ENCODE assay signal across 26 cellular contexts in genomic region chr12:105798249-105798835, GRCh38.
"Had no signal": no experiment of that assay in that cellular context is flagged by ENCODE, and none has a peak within 500 bp of the region (broad histone marks: within the 10 kb centered on the region; RNA-seq: fewer than 3 reads in every experiment).

No MANE protein-coding gene starts in this region.

- H3K36me3 ChIP-seq: ascending aorta had no signal

- H3K4me3 ChIP-seq: ascending aorta, body of pancreas, SK-N-MC had no signal

- H3K4me1 ChIP-seq: ascending aorta, body of pancreas had no signal

- H3K27me3 ChIP-seq: ascending aorta, body of pancreas had no signal

- DNase-seq: activated CD4-positive, alpha-beta T cell treated with anti-CD3 and anti-CD28 coated beads for 36 hours; activated CD4-positive, alpha-beta T cell treated with anti-CD3 and anti-CD28 coated beads, Interleukin-2, amount 50 U/mL, for 4 hours; activated CD8-positive, alpha-beta memory T cell treated with anti-CD3 and anti-CD28 coated beads, Interleukin-2, amount 50 U/mL, for 48 hours; activated CD8-positive, alpha-beta T cell treated with anti-CD3 and anti-CD28 coated beads, Interleukin-2, amount 10 ng/mL, durations not matched to agents 7 days and 5 days; activated naive CD8-positive, alpha-beta T cell treated with anti-CD3 and anti-CD28 coated beads, Interleukin-2, amount 50 U/mL, for 24 hours; activated T-cell treated with anti-CD3 and anti-CD28 coated beads, Interleukin-2, amount 50 U/mL, for 1 hour; amniotic stem cell; body of pancreas; MV-4-11; NCI-H1105; NCI-H1436; NCI-H1694 treated with DMSO at 0.1 percent for 48 hours; NCI-H2029 treated with DMSO at 0.1 percent for 48 hours; NCI-H510A treated with DMSO at 0.1 percent for 48 hours; NK-92 treated with Interleukin-12 subunit alpha and Interleukin-12 subunit beta, amount 100 ng/mL, for 24 hours; OCI-M1; RPMI8226; T-cell; T-helper 2 cell had no signal

- ATAC-seq: activated CD4-positive, alpha-beta T cell treated with anti-CD3 and anti-CD28 coated beads for 36 hours; activated CD8-positive, alpha-beta T cell treated with anti-CD3 and anti-CD28 coated beads, Interleukin-2, amount 10 ng/mL, durations not matched to agents 7 days and 5 days; activated naive CD4-positive, alpha-beta T cell treated with anti-CD3 and anti-CD28 coated beads, Interleukin-2, amount 50 U/mL, for 72 hours; activated naive CD8-positive, alpha-beta T cell treated with anti-CD3 and anti-CD28 coated beads, Interleukin-2, amount 50 U/mL, for 24 hours; body of pancreas; Panc1; Right ventricle myocardium inferior; T-cell had no signal

- H3K9me3 ChIP-seq: ascending aorta, body of pancreas had no signal

- H3K27ac ChIP-seq: ascending aorta, body of pancreas, SK-N-MC, VCaP had no signal

- FAIRE-seq: bronchial epithelial cell had no signal
